12 cellular contexts compared by ENCODE assay signal in the genomic region with DNA sequence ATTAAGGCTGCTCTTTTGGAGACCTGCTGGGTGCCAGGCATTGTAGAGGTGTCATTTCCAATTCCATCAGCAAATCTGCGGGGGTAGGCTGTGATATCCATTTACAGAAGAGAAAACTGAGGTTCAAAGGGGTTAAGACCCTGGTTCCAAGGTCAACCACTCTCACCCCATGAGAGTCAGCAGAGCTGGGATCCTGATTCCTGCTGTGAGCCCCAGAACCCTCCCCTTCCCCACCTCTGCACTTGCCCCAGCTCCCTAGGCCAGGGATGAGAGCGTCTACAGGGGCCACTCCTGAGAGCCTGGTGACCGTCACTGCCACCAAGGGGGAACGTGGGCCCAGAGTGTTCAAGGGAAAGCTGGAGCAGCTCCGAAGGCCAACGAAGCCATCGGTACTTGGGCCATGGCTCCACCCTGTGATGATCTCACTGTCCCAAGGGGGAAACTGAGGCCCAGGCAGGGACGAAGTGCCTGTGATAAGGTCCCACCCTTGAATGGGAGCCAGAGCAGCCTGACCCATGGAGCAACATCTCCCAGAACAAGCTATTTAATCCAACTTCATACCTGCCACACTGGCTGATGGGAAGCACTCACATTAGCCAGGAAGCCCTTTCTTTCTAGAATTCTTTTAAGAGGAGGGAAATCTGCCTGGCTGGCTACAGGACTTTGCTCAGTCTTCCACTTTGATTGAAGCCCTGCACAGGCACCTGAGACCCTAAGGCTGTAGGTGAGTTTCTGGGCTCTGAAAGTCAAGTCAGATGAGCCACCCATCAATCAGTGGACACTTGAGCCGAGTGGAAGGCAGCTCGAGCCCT. TPM values are rescaled to one million over a fixed set of nuclear protein-coding genes. Genes with fewer than 3 reads are reported as not detected.
DNase-seq lines count a peak whose midpoint lies in the region; ATAC-seq, FAIRE-seq and TF ChIP-seq lines count a peak whose summit lies in the region.
"Had no signal": no experiment of that assay in that cellular context is flagged by ENCODE, and none has a peak within 500 bp of the region (broad histone marks: within the 10 kb centered on the region; RNA-seq: fewer than 3 reads in every experiment).

No MANE protein-coding gene starts in this region.

- H3K4me1 ChIP-seq in A673 (ENCODE audit: insufficient read depth, low read length, poor library complexity, severe bottlenecking): peaks cover 46% of the 10 kb centered on the region
- H3K4me1 ChIP-seq in mucosa of descending colon (ENCODE audit: low read depth): peaks cover 12% of the 10 kb centered on the region
- H3K4me1 ChIP-seq in SJCRH30: peaks cover 8% of the 10 kb centered on the region; the same call in 1 of the 2 replicates

- no TSS peak for BruUV-seq in A673 (replicated peaks; lab: Mats Ljungman, UMichigan)

- H3K36me3 ChIP-seq in A673 (ENCODE audit: insufficient read depth, low read length, poor library complexity, severe bottlenecking) (no peaks in the 10 kb centered on the region), mucosa of descending colon (ENCODE audit: low read depth) (no peaks in the 10 kb centered on the region), SJCRH30 (no peaks in the 10 kb centered on the region)
- H3K36me3 ChIP-seq: colonic mucosa, heart left ventricle had no signal

- H3K27ac ChIP-seq in A673 (ENCODE audit: low read depth, low read length, poor library complexity, severe bottlenecking): peak overlapping the region; percentile 96
- no peak overlapping the region for H3K27ac ChIP-seq in SJCRH30
- H3K27ac ChIP-seq: colonic mucosa had no signal

- no peak for FAIRE-seq in D721Med (lab: Jason Lieb, UNC)
- FAIRE-seq: RCC 7860 had no signal

- H3K4me3 ChIP-seq in A673 (ENCODE audit: low read depth, low read length, poor library complexity, severe bottlenecking) (no peak overlapping the region), mucosa of descending colon (no peak overlapping the region), SJCRH30 (no peak overlapping the region)

- POLR2A ChIA-PET in A673 (lab: Charles Lee; ENCODE audit: low non-redundant PET): no interaction called here

- DNase-seq in A673 (ENCODE audit: low spot score) (no peak), D721Med (ENCODE audit: insufficient read length, low spot score) (peak; percentile 14), naive B cell (no peak), mucosa of descending colon (no peak), SJCRH30 (no peak), glomerular visceral epithelial cell (ENCODE audit: extremely low spot score) (no peak), 8988T (no peak)
- no peak for DNase-seq in activated naive CD8-positive, alpha-beta T cell treated with anti-CD3 and anti-CD28 coated beads, Interleukin-2, amount 50 U/mL, for 24 hours
- DNase-seq: NCI-H2029 treated with DMSO at 0.1 percent for 48 hours had no signal

- CTCF ChIA-PET in A673 (lab: Charles Lee): interaction anchor here (0.5 to 0.6 kb wide), 2 partner anchors 127 to 165 kb away, joined by 3 to 4 read pairs; no protein-coding TSS in a partner anchor

- no peak overlapping the region for H3K27ac Mint-ChIP-seq in activated naive CD8-positive, alpha-beta T cell treated with anti-CD3 and anti-CD28 coated beads, Interleukin-2, amount 50 U/mL, for 24 hours
- H3K27ac Mint-ChIP-seq in naive B cell: peak overlapping the region in 3 of 6 donors; percentile 20 to 78 (median 68)

- ATAC-seq in activated naive CD8-positive, alpha-beta T cell treated with anti-CD3 and anti-CD28 coated beads, Interleukin-2, amount 50 U/mL, for 24 hours: no peak
- ATAC-seq in naive B cell (ENCODE audit: low read depth in 2 of 2) (no peak), mucosa of descending colon (no peak)

- no peak for TF ChIP-seq CTCF in A673 (conservative IDR thresholded peaks at IDR 0.05; ENCODE audit: low read depth, low read length)
- no peak for TF ChIP-seq CTCF in D721Med (IDR thresholded peaks at IDR 0.05; ENCODE audit: insufficient read depth, missing control alignments)
- TF ChIP-seq CTCF in mucosa of descending colon (IDR thresholded peaks at IDR 0.05): no peak

- H3K9me3 ChIP-seq in A673 (ENCODE audit: low read depth, low read length, poor library complexity, severe bottlenecking): no peaks in the 10 kb centered on the region
- H3K9me3 ChIP-seq in mucosa of descending colon: no peaks in the 10 kb centered on the region
- no peaks in the 10 kb centered on the region for H3K9me3 ChIP-seq in SJCRH30 (replicated peaks)
- H3K9me3 ChIP-seq: colonic mucosa, heart left ventricle had no signal

- no peaks in the 10 kb centered on the region for H3K27me3 Mint-ChIP-seq in activated naive CD8-positive, alpha-beta T cell treated with anti-CD3 and anti-CD28 coated beads, Interleukin-2, amount 50 U/mL, for 24 hours
- H3K27me3 Mint-ChIP-seq in naive B cell: no peaks in the 10 kb centered on the region

- H3K4me1 Mint-ChIP-seq in activated naive CD8-positive, alpha-beta T cell treated with anti-CD3 and anti-CD28 coated beads, Interleukin-2, amount 50 U/mL, for 24 hours: peaks cover 17% of the 10 kb centered on the region
- H3K4me1 Mint-ChIP-seq in naive B cell: peaks cover 24 to 35% (median 30%) of the 10 kb centered on the region in 3 donors

- intact Hi-C loops in A673 (cut with micrococcal nuclease; ENCODE audit: unreplicated experiment): loop anchor here (1.0 to 10.0 kb wide), 4 partner anchors 146 to 411 kb away; no protein-coding TSS in a partner anchor
- intact Hi-C loops in mucosa of descending colon (cut with DNase I, micrococcal nuclease): no loop called here

- H3K9me3 Mint-ChIP-seq in activated naive CD8-positive, alpha-beta T cell treated with anti-CD3 and anti-CD28 coated beads, Interleukin-2, amount 50 U/mL, for 24 hours: no peaks in the 10 kb centered on the region
- no peaks in the 10 kb centered on the region for H3K9me3 Mint-ChIP-seq in naive B cell

- H3K27me3 ChIP-seq in A673 (replicated peaks; ENCODE audit: insufficient read depth, low read depth, low read length, poor library complexity) (no peaks in the 10 kb centered on the region), SJCRH30 (no peaks in the 10 kb centered on the region)
- H3K27me3 ChIP-seq: colonic mucosa, heart left ventricle had no signal

- H3K4me3 Mint-ChIP-seq in activated naive CD8-positive, alpha-beta T cell treated with anti-CD3 and anti-CD28 coated beads, Interleukin-2, amount 50 U/mL, for 24 hours: peak overlapping the region; percentile 59
- H3K4me3 Mint-ChIP-seq in naive B cell: peak overlapping the region; percentile 42 to 85 (median 72)

- H3K36me3 Mint-ChIP-seq in activated naive CD8-positive, alpha-beta T cell treated with anti-CD3 and anti-CD28 coated beads, Interleukin-2, amount 50 U/mL, for 24 hours (ENCODE audit: low read depth): no peaks in the 10 kb centered on the region
- no peaks in the 10 kb centered on the region for H3K36me3 Mint-ChIP-seq in naive B cell

RNA-seq across cellular contexts. Expression of a gene that starts 2.1 kb away (rescaled TPM):
- total RNA-seq in A673 (2021): 56.7 and 63.3 TPM in 2 replicates
- 10 to 100 TPM in 2 of 6 donors, 1 to 10 TPM in 4; 3.3 to 11.5 (median 6.8) TPM for polyA plus RNA-seq in naive B cell (ENCODE audit: low read depth in 6 of 6)
- 10 to 100 TPM; 30.8 to 39.6 (median 32.2) TPM for total RNA-seq in mucosa of descending colon
- total RNA-seq in SJCRH30 (2014; rRNA removed; shearing (Covaris generic)): 18.8 and 20.0 TPM in 2 replicates
